1 cellular context compared by ENCODE assay signal in genomic region chr6:142665393-142665792, GRCh38.
TF ChIP-seq lines count a peak whose summit lies in the region.

No MANE protein-coding gene starts in this region.

TF ChIP-seq in GM23338, 12 proteins besides CTCF, POLR2A, EP300 and RAD21 (continued from another document):
- no peak for TF ChIP-seq ZNF462 (CRISPR knock-in tag; IDR thresholded peaks at IDR 0.05)
- TF ChIP-seq ETS1 (IDR thresholded peaks at IDR 0.05), result no peak
- TF ChIP-seq EZH2phosphoT487 (IDR thresholded peaks at IDR 0.05; ENCODE audit: unreplicated experiment), result no peak
- no peak for TF ChIP-seq JUNB (IDR thresholded peaks at IDR 0.05; ENCODE audit: unreplicated experiment)
- TF ChIP-seq NANOG (IDR thresholded peaks at IDR 0.05; ENCODE audit: borderline replicate concordance), result no peak
- no peak for TF ChIP-seq ZNF114 (CRISPR knock-in tag; IDR thresholded peaks at IDR 0.05)
